In the genomic region with DNA sequence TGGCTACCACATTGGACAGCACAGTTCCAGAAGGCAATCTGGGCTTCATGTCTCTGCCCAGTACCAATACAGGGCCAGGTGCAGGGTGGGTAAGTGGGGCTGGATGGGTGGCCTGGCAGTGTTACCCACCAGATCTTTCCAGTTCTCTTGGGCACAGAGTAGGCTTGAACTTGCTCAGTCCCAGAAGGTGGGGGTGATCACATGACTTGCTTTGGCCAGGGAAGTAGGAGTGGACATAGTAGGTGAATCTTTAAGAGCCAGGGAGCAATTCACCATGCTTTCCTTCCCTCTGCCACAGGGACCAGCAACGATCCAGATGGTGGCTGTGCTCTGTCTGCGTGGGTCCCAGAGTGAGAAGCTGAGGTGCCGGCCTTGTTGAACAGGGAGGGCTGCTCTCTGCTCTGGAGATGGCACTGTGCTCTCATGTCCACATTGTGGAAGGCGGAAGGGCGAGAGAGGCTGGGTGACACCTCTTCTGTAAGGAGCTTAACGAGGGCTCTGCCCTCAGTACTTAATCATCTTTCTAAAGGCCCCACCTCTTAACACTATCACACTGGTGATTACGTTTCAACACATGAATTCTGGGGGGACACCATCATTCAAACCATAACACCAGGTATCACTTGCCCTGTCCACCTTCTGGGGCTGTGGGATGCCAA, we compare ENCODE assay signal across 18 cellular contexts.
A peak's percentile ranks its signal among the peaks of the same experiment; 100 is the strongest.
DNase-seq lines count a peak whose midpoint lies in the region; ATAC-seq, FAIRE-seq and TF ChIP-seq lines count a peak whose summit lies in the region.
"Had no signal": no experiment of that assay in that cellular context is flagged by ENCODE, and none has a peak within 500 bp of the region (broad histone marks: within the 10 kb centered on the region; RNA-seq: fewer than 3 reads in every experiment).

No MANE protein-coding gene starts in this region.

- H3K4me3 Mint-ChIP-seq in WTC11, result no peak overlapping the region
- no peak overlapping the region for H3K4me3 Mint-ChIP-seq in glutamatergic neuron (ENCODE audit: unreplicated experiment)
- H3K4me3 Mint-ChIP-seq in activated naive CD8-positive, alpha-beta T cell treated with anti-CD3 and anti-CD28 coated beads, Interleukin-2, amount 50 U/mL, for 24 hours, result no peak overlapping the region
- H3K4me3 Mint-ChIP-seq: CD8-positive, alpha-beta memory T cell had no signal

- no peak overlapping the region for H3K4me3 ChIP-seq in kidney (ENCODE audit: low read length in 2 of 2)
- H3K4me3 ChIP-seq: BLaER1 had no signal

- TF ChIP-seq CTCF in D721Med (IDR thresholded peaks at IDR 0.05; ENCODE audit: insufficient read depth, missing control alignments) (no peak), WTC11 (IDR thresholded peaks at IDR 0.05) (no peak), kidney (IDR thresholded peaks at IDR 0.05; ENCODE audit: borderline replicate concordance, extremely low read depth, insufficient read depth) (no peak), glutamatergic neuron (IDR thresholded peaks at IDR 0.05; ENCODE audit: partially characterized antibody, unreplicated experiment) (no peak)

- no peak overlapping the region for H3K27ac ChIP-seq in kidney (ENCODE audit: low read depth in 2 of 2, low read length in 2 of 2)
- H3K27ac ChIP-seq: BLaER1 had no signal

- DNase-seq in D721Med (ENCODE audit: insufficient read length, low spot score) (peak; percentile 53), NCI-H510A (lab: John Stamatoyannopoulos, UW) (peak; percentile 91), WTC11 (ENCODE audit: low spot score) (no peak), kidney (peak; percentile 40), globus pallidus (ENCODE audit: low spot score) (no peak), glutamatergic neuron (no peak)
- no peak for DNase-seq in activated naive CD8-positive, alpha-beta T cell treated with anti-CD3 and anti-CD28 coated beads, Interleukin-2, amount 50 U/mL, for 24 hours
- DNase-seq: 8988T; AML-193; Caco-2; CD8-positive, alpha-beta memory T cell; DMS53; GF-D8 had no signal

- no peaks in the 10 kb centered on the region for H3K36me3 ChIP-seq in kidney (ENCODE audit: control insufficient read depth in 1 of 2, insufficient read depth in 2 of 2, low read length in 2 of 2)
- H3K36me3 ChIP-seq: BLaER1 had no signal

- H3K9me3 ChIP-seq in kidney (ENCODE audit: control insufficient read depth in 1 of 2, low read length in 2 of 2), result no peaks in the 10 kb centered on the region
- H3K9me3 ChIP-seq: BLaER1, Caco-2 had no signal

- H3K4me1 ChIP-seq in kidney (ENCODE audit: control insufficient read depth in 1 of 2, insufficient read depth in 1 of 2, low read depth in 1 of 2, low read length in 2 of 2), result no peaks in the 10 kb centered on the region
- H3K4me1 ChIP-seq: Caco-2 had no signal

- POLR2A ChIA-PET in WTC11 (lab: Charles Lee), result no interaction called here

- no peak overlapping the region for H3K27ac Mint-ChIP-seq in WTC11
- no peak overlapping the region for H3K27ac Mint-ChIP-seq in glutamatergic neuron (ENCODE audit: unreplicated experiment)
- no peak overlapping the region for H3K27ac Mint-ChIP-seq in activated naive CD8-positive, alpha-beta T cell treated with anti-CD3 and anti-CD28 coated beads, Interleukin-2, amount 50 U/mL, for 24 hours
- H3K27ac Mint-ChIP-seq: CD8-positive, alpha-beta memory T cell had no signal

- H3K9me3 Mint-ChIP-seq in WTC11 (no peaks in the 10 kb centered on the region), glutamatergic neuron (ENCODE audit: unreplicated experiment) (peaks cover 7% of the 10 kb centered on the region)
- H3K9me3 Mint-ChIP-seq in activated naive CD8-positive, alpha-beta T cell treated with anti-CD3 and anti-CD28 coated beads, Interleukin-2, amount 50 U/mL, for 24 hours, result no peaks in the 10 kb centered on the region
- H3K9me3 Mint-ChIP-seq: CD8-positive, alpha-beta memory T cell had no signal

- H3K9ac ChIP-seq in kidney (ENCODE audit: low read length in 2 of 2), result no peak overlapping the region
- H3K9ac ChIP-seq: BLaER1 had no signal

- H3K27me3 Mint-ChIP-seq in WTC11 (ENCODE audit: low read depth) (peaks cover 27% of the 10 kb centered on the region), glutamatergic neuron (ENCODE audit: unreplicated experiment) (peaks cover 1% of the 10 kb centered on the region)
- H3K27me3 Mint-ChIP-seq in activated naive CD8-positive, alpha-beta T cell treated with anti-CD3 and anti-CD28 coated beads, Interleukin-2, amount 50 U/mL, for 24 hours, result peaks cover 31% of the 10 kb centered on the region

- CTCF ChIA-PET in WTC11 (lab: Charles Lee), result interaction anchor here (1.3 kb wide), 1 partner anchor 92 kb away, joined by 3 read pairs; no protein-coding TSS in a partner anchor

- no peak for ATAC-seq in WTC11
- no peak for ATAC-seq in activated naive CD8-positive, alpha-beta T cell treated with anti-CD3 and anti-CD28 coated beads, Interleukin-2, amount 50 U/mL, for 24 hours
- ATAC-seq in HG03571 (IDR thresholded peaks at IDR 0.05; ENCODE audit: unreplicated experiment), result no peak
- ATAC-seq: HCT116 had no signal

- H3K4me1 Mint-ChIP-seq in WTC11, result peaks cover 62% of the 10 kb centered on the region
- H3K4me1 Mint-ChIP-seq in glutamatergic neuron (ENCODE audit: low read depth, unreplicated experiment), result peaks cover 13% of the 10 kb centered on the region
- no peaks in the 10 kb centered on the region for H3K4me1 Mint-ChIP-seq in activated naive CD8-positive, alpha-beta T cell treated with anti-CD3 and anti-CD28 coated beads, Interleukin-2, amount 50 U/mL, for 24 hours
- H3K4me1 Mint-ChIP-seq: CD8-positive, alpha-beta memory T cell had no signal

- H3K36me3 Mint-ChIP-seq in WTC11 (no peaks in the 10 kb centered on the region), glutamatergic neuron (ENCODE audit: unreplicated experiment) (no peaks in the 10 kb centered on the region)
- no peaks in the 10 kb centered on the region for H3K36me3 Mint-ChIP-seq in activated naive CD8-positive, alpha-beta T cell treated with anti-CD3 and anti-CD28 coated beads, Interleukin-2, amount 50 U/mL, for 24 hours (ENCODE audit: low read depth)
- H3K36me3 Mint-ChIP-seq: CD8-positive, alpha-beta memory T cell had no signal

- FAIRE-seq in D721Med (lab: Jason Lieb, UNC), result peak; percentile 60
- FAIRE-seq in kidney (lab: Jason Lieb, UNC), result no peak
- FAIRE-seq: GM19239, H54 had no signal

- intact Hi-C loops in kidney (cut with DNase I), result no loop called here

TF ChIP-seq in WTC11, 78 proteins besides CTCF, POLR2A, EP300 and RAD21:
- TF ChIP-seq STAT6 (CRISPR knock-in tag; conservative IDR thresholded peaks at IDR 0.05; ENCODE audit: low read depth) (no peak), USF2 (CRISPR knock-in tag; IDR thresholded peaks at IDR 0.05) (peak; percentile 54; the same call in 1 of the 2 replicates)

Comparison
In these comparisons a context has a peak if more than half of its experiments do, and no peak if none do; other contexts are left out.
1. DNase-seq: peak in D721Med (single experiment), NCI-H510A (single experiment) and kidney (single experiment); none in WTC11 (single experiment), globus pallidus (single experiment), glutamatergic neuron (single experiment) and activated naive CD8-positive, alpha-beta T cell treated with anti-CD3 and anti-CD28 coated beads, Interleukin-2, amount 50 U/mL, for 24 hours (single experiment).